ENCODE assay signal across 26 cellular contexts in genomic region chr5:54994628-54995027, GRCh38. TPM values are rescaled to one million over a fixed set of nuclear protein-coding genes. Genes with fewer than 3 reads are reported as not detected.
"Had no signal": no experiment of that assay in that cellular context is flagged by ENCODE, and none has a peak within 500 bp of the region (broad histone marks: within the 10 kb centered on the region; RNA-seq: fewer than 3 reads in every experiment).

No MANE protein-coding gene starts in this region.

- H3K4me1 Mint-ChIP-seq: IgD-negative memory B cell had no signal

- DNase-seq: Kasumi-1; MM.1S; NCI-H1092 treated with DMSO at 0.1 percent for 48 hours; NCI-H1436; NCI-H187; NCI-H2029; NCI-H2081 treated with DMSO at 0.1 percent for 48 hours; NCI-H2171; NCI-H226; NCI-H446; NCI-H510A; NCI-H524 treated with DMSO at 0.1 percent for 48 hours; NCI-H69; NCI-H774; NK-92 treated with Interleukin-12 subunit alpha and Interleukin-12 subunit beta, amount 100 ng/mL, for 24 hours; OCI-M1; PC-9; Peyer's patch; SHP77 treated with DMSO at 0.1 percent for 48 hours; SJCRH30 had no signal

- H3K27ac Mint-ChIP-seq: IgD-negative memory B cell had no signal

- ATAC-seq: K562, Right ventricle myocardium inferior had no signal

- H3K4me3 Mint-ChIP-seq: IgD-negative memory B cell had no signal

- H3K9me3 Mint-ChIP-seq: IgD-negative memory B cell had no signal

- H3K36me3 Mint-ChIP-seq: IgD-negative memory B cell had no signal

RNA-seq across cellular contexts. Expression of gene ESM1, which starts 9.2 kb away (rescaled TPM):
- total RNA-seq: K562, Peyer's patch, SJCRH30 had no signal

RNA-seq across cellular contexts. Expression of gene GZMK, which starts 29.4 kb away (rescaled TPM):
- total RNA-seq: HT1080, K562, M059J, PC-9, Peyer's patch, RPMI7951, SJCRH30 had no signal
